Comparison of ENCODE assay signal across 24 cellular contexts in genomic region chr5:133336969-133337410, GRCh38.
"Had no signal": no experiment of that assay in that cellular context is flagged by ENCODE, and none has a peak within 500 bp of the region (broad histone marks: within the 10 kb centered on the region; RNA-seq: fewer than 3 reads in every experiment).

No MANE protein-coding gene starts in this region.

- H3K4me3 ChIP-seq: MG63 had no signal

- ATAC-seq: HepG2, Panc1, PC-3 had no signal

- H3K27ac ChIP-seq: RWPE1 had no signal

- H3K9me3 ChIP-seq: MG63, SK-N-SH had no signal

- H3K36me3 ChIP-seq: MG63 had no signal

- H3K27me3 ChIP-seq: MG63 had no signal

- DNase-seq: IMR-90; Karpas-422; KG1; MG63; NCI-H1092; NCI-H1105 treated with DMSO at 0.1 percent for 48 hours; NCI-H1417 treated with DMSO at 0.1 percent for 48 hours; NCI-H146; NCI-H1694 treated with DMSO at 0.1 percent for 48 hours; NCI-H1930; NCI-H2107; NCI-H2171; NCI-H226; NCI-H446; NCI-H510A; NCI-H524 treated with DMSO at 0.1 percent for 48 hours; NCI-H774; NK-92 treated with Interleukin-12 subunit alpha and Interleukin-12 subunit beta, amount 100 ng/mL, for 24 hours; PC-3; SHP77; SK-N-SH had no signal
